In the genomic region with DNA sequence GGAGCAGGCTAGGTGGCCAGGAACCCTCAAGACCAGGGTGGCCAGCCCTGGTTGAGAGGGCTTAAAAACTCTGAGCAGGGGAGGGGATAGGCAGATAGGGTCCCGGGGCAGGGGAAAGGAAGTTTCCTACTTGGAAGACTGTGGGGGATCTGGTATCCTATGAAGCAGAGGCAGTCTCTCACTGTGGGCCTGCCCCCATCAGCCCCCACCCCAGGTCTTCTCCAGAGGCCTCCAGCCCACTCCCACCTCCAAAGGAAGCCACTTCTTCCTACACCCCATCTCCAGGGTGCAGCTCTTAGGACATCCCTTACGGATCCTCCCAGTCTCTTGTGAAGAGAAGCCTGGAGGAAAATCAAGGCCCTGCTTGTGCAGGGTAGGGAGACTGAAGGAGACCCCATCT, we compare ENCODE assay signal across 1 cellular context.
TF ChIP-seq lines count a peak whose summit lies in the region.

No MANE protein-coding gene starts in this region.

TF ChIP-seq in WTC11, 78 proteins besides CTCF, POLR2A, EP300 and RAD21 (continued from another document):
- no peak for TF ChIP-seq PREB (CRISPR knock-in tag; IDR thresholded peaks at IDR 0.05; ENCODE audit: borderline replicate concordance)
- TF ChIP-seq ARID4B (CRISPR knock-in tag; IDR thresholded peaks at IDR 0.05; ENCODE audit: borderline replicate concordance), result no peak
- TF ChIP-seq TP53 (CRISPR knock-in tag; IDR thresholded peaks at IDR 0.05), result no peak
- TF ChIP-seq SMAD3 (CRISPR knock-in tag; IDR thresholded peaks at IDR 0.05; ENCODE audit: borderline replicate concordance), result no peak
- no peak for TF ChIP-seq SP1 (CRISPR knock-in tag; conservative IDR thresholded peaks at IDR 0.05)
- TF ChIP-seq NR3C1 (CRISPR knock-in tag; conservative IDR thresholded peaks at IDR 0.05; ENCODE audit: low read depth), result no peak
